Comparison of ENCODE assay signal across 14 cellular contexts in the genomic region with DNA sequence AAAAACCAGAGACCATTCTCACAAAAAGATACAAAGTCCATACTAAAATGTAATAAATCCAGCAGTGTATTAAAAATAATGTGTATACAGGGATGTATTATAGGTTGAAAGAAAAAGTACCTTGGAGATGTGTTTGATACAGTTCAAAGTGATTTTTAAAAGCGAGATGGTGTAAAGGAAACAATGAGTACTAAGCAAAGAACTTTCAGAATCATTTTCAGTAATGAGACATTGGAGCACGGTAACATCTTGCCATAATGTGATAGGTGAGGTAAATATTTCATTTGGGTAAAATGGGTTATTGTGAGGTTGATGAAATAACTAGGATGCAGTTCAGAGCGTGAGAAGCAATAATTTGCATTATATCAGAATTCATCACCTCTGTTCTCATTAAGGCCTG. TPM values are rescaled to one million over a fixed set of nuclear protein-coding genes. Genes with fewer than 3 reads are reported as not detected.
DNase-seq lines count a peak whose midpoint lies in the region; ATAC-seq and TF ChIP-seq lines count a peak whose summit lies in the region.
"Had no signal": no experiment of that assay in that cellular context is flagged by ENCODE, and none has a peak within 500 bp of the region (broad histone marks: within the 10 kb centered on the region; RNA-seq: fewer than 3 reads in every experiment).

No MANE protein-coding gene starts in this region.

- H3K36me3 ChIP-seq in neural progenitor cell: peaks cover 22% of the 10 kb centered on the region

- H3K4me3 Mint-ChIP-seq in CD4-positive, alpha-beta T cell: no peak overlapping the region
- peak overlapping the region; percentile 63 for H3K4me3 Mint-ChIP-seq in activated T-helper 2 cell treated with anti-CD3 and anti-CD28 coated beads, Interferon-gamma antibody, Interleukin-2, Interleukin-4, amounts not matched to agents 10 μg/mL and 5 μg/mL and 100 μg/mL, durations not matched to agents 14 hours and 24 hours and 36 hours (ENCODE audit: low read depth)
- H3K4me3 Mint-ChIP-seq in neural progenitor cell: no peak overlapping the region

- H3K4me1 Mint-ChIP-seq in CD4-positive, alpha-beta T cell (ENCODE audit: low read depth): peaks cover 7% of the 10 kb centered on the region
- H3K4me1 Mint-ChIP-seq in activated T-helper 2 cell treated with anti-CD3 and anti-CD28 coated beads, Interferon-gamma antibody, Interleukin-2, Interleukin-4, amounts not matched to agents 10 μg/mL and 5 μg/mL and 100 μg/mL, durations not matched to agents 14 hours and 24 hours and 36 hours (ENCODE audit: low read depth): peaks cover 12% of the 10 kb centered on the region
- no peaks in the 10 kb centered on the region for H3K4me1 Mint-ChIP-seq in neural progenitor cell

- H3K36me3 Mint-ChIP-seq in CD4-positive, alpha-beta T cell (ENCODE audit: low read depth): peaks cover 28% of the 10 kb centered on the region
- H3K36me3 Mint-ChIP-seq in activated T-helper 2 cell treated with anti-CD3 and anti-CD28 coated beads, Interferon-gamma antibody, Interleukin-2, Interleukin-4, amounts not matched to agents 10 μg/mL and 5 μg/mL and 100 μg/mL, durations not matched to agents 14 hours and 24 hours and 36 hours (ENCODE audit: low read depth): peaks cover 23% of the 10 kb centered on the region
- peaks cover 18% of the 10 kb centered on the region for H3K36me3 Mint-ChIP-seq in neural progenitor cell

- H4K20me1 ChIP-seq in neural progenitor cell (ENCODE audit: low read depth): no peaks in the 10 kb centered on the region

- peaks cover 58% of the 10 kb centered on the region for H3F3A ChIP-seq in neural progenitor cell (ENCODE audit: low read depth)

- H3K79me2 ChIP-seq in neural progenitor cell (ENCODE audit: low read depth): no peaks in the 10 kb centered on the region

- no peaks in the 10 kb centered on the region for H3K9me3 Mint-ChIP-seq in CD4-positive, alpha-beta T cell
- H3K9me3 Mint-ChIP-seq in activated T-helper 2 cell treated with anti-CD3 and anti-CD28 coated beads, Interferon-gamma antibody, Interleukin-2, Interleukin-4, amounts not matched to agents 10 μg/mL and 5 μg/mL and 100 μg/mL, durations not matched to agents 14 hours and 24 hours and 36 hours: no peaks in the 10 kb centered on the region
- H3K9me3 Mint-ChIP-seq in neural progenitor cell: no peaks in the 10 kb centered on the region

- no peaks in the 10 kb centered on the region for H3K9me3 ChIP-seq in CD4-positive, alpha-beta T cell (ENCODE audit: control insufficient read depth, low read length)
- no peaks in the 10 kb centered on the region for H3K9me3 ChIP-seq in neural progenitor cell (ENCODE audit: low read depth)

- peak overlapping the region; percentile 20 for H3K27ac Mint-ChIP-seq in CD4-positive, alpha-beta T cell
- H3K27ac Mint-ChIP-seq in activated T-helper 2 cell treated with anti-CD3 and anti-CD28 coated beads, Interferon-gamma antibody, Interleukin-2, Interleukin-4, amounts not matched to agents 10 μg/mL and 5 μg/mL and 100 μg/mL, durations not matched to agents 14 hours and 24 hours and 36 hours: peak overlapping the region; percentile 89
- H3K27ac Mint-ChIP-seq in neural progenitor cell: no peak overlapping the region

- no peak for DNase-seq in CD4-positive, alpha-beta T cell
- no peak for DNase-seq in activated T-helper 2 cell treated with anti-CD3 and anti-CD28 coated beads, Interferon-gamma antibody, Interleukin-2, Interleukin-4, amounts not matched to agents 10 μg/mL and 5 μg/mL and 100 μg/mL, durations not matched to agents 14 hours and 24 hours and 36 hours (ENCODE audit: low spot score)
- DNase-seq in coronary artery (ENCODE audit: low spot score): no peak
- no peak for DNase-seq in C1 segment of cervical spinal cord (lab: John Stamatoyannopoulos, UW)
- no peak for DNase-seq in neural progenitor cell (ENCODE audit: low spot score)
- DNase-seq: amygdala, Calu3, HCEC 1CT, hypothalamus, NCI-H226, Right ventricle myocardium superior had no signal

- no peak for TF ChIP-seq CTCF in CD4-positive, alpha-beta T cell (IDR thresholded peaks at IDR 0.05)
- TF ChIP-seq CTCF in coronary artery (IDR thresholded peaks at IDR 0.05) (no peak), neural progenitor cell (IDR thresholded peaks at IDR 0.05) (no peak)

- no peak overlapping the region for H3K9ac ChIP-seq in neural progenitor cell

- CTCF ChIA-PET in CD4-positive, alpha-beta T cell (lab: Charles Lee): interaction anchor here (1.5 kb wide), 1 partner anchor 27 kb away, joined by 8 read pairs; no protein-coding TSS in a partner anchor

- no peak overlapping the region for H3K4me2 ChIP-seq in neural progenitor cell

- no peak overlapping the region for H3K27ac ChIP-seq in CD4-positive, alpha-beta T cell (ENCODE audit: low read depth, low read length)
- no peak overlapping the region for H3K27ac ChIP-seq in coronary artery
- no peak overlapping the region for H3K27ac ChIP-seq in neural progenitor cell

- no peak overlapping the region for H2AFZ ChIP-seq in neural progenitor cell (replicated peaks)

- no peak overlapping the region for H3K4me3 ChIP-seq in coronary artery
- H3K4me3 ChIP-seq in neural progenitor cell: no peak overlapping the region

- intact Hi-C loops in CD4-positive, alpha-beta T cell (cut with DNase I, micrococcal nuclease): loop anchor here (5.0 kb wide), 2 partner anchors 72 to 162 kb away; no protein-coding TSS in a partner anchor
- intact Hi-C loops in activated T-helper 2 cell treated with anti-CD3 and anti-CD28 coated beads, Interferon-gamma antibody, Interleukin-2, Interleukin-4, amounts not matched to agents 10 μg/mL and 5 μg/mL and 100 μg/mL, durations not matched to agents 14 hours and 24 hours and 36 hours (cut with micrococcal nuclease): loop anchor here (2.0 kb wide), 5 partner anchors 20 to 162 kb away; partner anchors contain the start of gene EIF2S3

- no peaks in the 10 kb centered on the region for H3K27me3 ChIP-seq in CD4-positive, alpha-beta T cell (ENCODE audit: control insufficient read depth, insufficient read depth, low read length)
- no peaks in the 10 kb centered on the region for H3K27me3 ChIP-seq in neural progenitor cell

- peaks cover 5% of the 10 kb centered on the region for H3K4me1 ChIP-seq in neural progenitor cell

- no peak for ATAC-seq in CD4-positive, alpha-beta T cell (ENCODE audit: poor library complexity)
- peak; percentile 56 for ATAC-seq in GM18520 (IDR thresholded peaks at IDR 0.05; ENCODE audit: unreplicated experiment)
- peak; percentile 68 for ATAC-seq in HG02884 (IDR thresholded peaks at IDR 0.05; ENCODE audit: unreplicated experiment)
- no peak for ATAC-seq in HG03108 (IDR thresholded peaks at IDR 0.05; ENCODE audit: unreplicated experiment)

- H3K27me3 Mint-ChIP-seq in CD4-positive, alpha-beta T cell: no peaks in the 10 kb centered on the region
- no peaks in the 10 kb centered on the region for H3K27me3 Mint-ChIP-seq in activated T-helper 2 cell treated with anti-CD3 and anti-CD28 coated beads, Interferon-gamma antibody, Interleukin-2, Interleukin-4, amounts not matched to agents 10 μg/mL and 5 μg/mL and 100 μg/mL, durations not matched to agents 14 hours and 24 hours and 36 hours (ENCODE audit: low read depth)
- H3K27me3 Mint-ChIP-seq in neural progenitor cell (ENCODE audit: insufficient read depth, low read depth): peaks cover 2% of the 10 kb centered on the region

- POLR2A ChIA-PET in CD4-positive, alpha-beta T cell (lab: Charles Lee): no interaction called here

RNA-seq across cellular contexts. Expression of gene EIF2S3, which starts 25.9 kb away (rescaled TPM):
- total RNA-seq in CD4-positive, alpha-beta T cell: 100 to 1,000 TPM; 197 to 202 TPM
- total RNA-seq in activated T-helper 2 cell treated with anti-CD3 and anti-CD28 coated beads, Interferon-gamma antibody, Interleukin-2, Interleukin-4, amounts not matched to agents 10 μg/mL and 5 μg/mL and 100 μg/mL, durations not matched to agents 14 hours and 24 hours and 36 hours: 188 and 189 TPM in 2 replicates
- total RNA-seq in neural progenitor cell (ENCODE audit: low replicate concordance): 503 and 568 TPM in 2 replicates

RNA-seq across cellular contexts. Expression of gene KLHL15, which starts 53.7 kb away (rescaled TPM):
- total RNA-seq in CD4-positive, alpha-beta T cell: 10 to 100 TPM; 31.9 to 33.7 TPM
- 10.3 and 11.3 TPM in 2 replicates for total RNA-seq in activated T-helper 2 cell treated with anti-CD3 and anti-CD28 coated beads, Interferon-gamma antibody, Interleukin-2, Interleukin-4, amounts not matched to agents 10 μg/mL and 5 μg/mL and 100 μg/mL, durations not matched to agents 14 hours and 24 hours and 36 hours
- total RNA-seq in neural progenitor cell (ENCODE audit: low replicate concordance): 31.3 and 46.9 TPM in 2 replicates

Comparison
In these comparisons a context has a peak if more than half of its experiments do, and no peak if none do; other contexts are left out.
1. ATAC-seq: peak in GM18520 (single experiment) and HG02884 (single experiment); none in CD4-positive, alpha-beta T cell (single experiment) and HG03108 (single experiment).